In the genomic region with DNA sequence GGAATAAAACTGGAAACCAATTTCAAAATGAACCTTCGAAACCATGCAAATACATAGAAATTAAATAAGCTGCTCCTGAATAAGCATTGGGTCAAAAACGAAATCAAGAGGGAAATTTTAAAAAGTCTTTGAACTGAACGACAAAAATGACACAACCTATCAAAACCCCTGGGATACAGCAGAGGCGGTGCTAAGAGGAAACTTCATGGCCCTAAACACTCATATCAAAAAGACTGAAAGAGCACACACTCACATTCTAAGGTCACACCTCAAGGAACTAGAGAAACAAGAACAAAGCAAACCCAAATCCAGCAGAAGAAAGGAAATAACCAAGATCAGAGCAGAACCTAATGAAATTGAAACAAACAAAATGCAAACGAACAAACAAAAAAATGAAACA, we compare ENCODE assay signal across 25 cellular contexts.
A peak's percentile ranks its signal among the peaks of the same experiment; 100 is the strongest.
DNase-seq lines count a peak whose midpoint lies in the region; ATAC-seq and TF ChIP-seq lines count a peak whose summit lies in the region.
"Had no signal": no experiment of that assay in that cellular context is flagged by ENCODE, and none has a peak within 500 bp of the region (broad histone marks: within the 10 kb centered on the region; RNA-seq: fewer than 3 reads in every experiment).

No MANE protein-coding gene starts in this region.

- H3K36me3 Mint-ChIP-seq in T-helper 2 cell treated with Interferon-gamma antibody and Interleukin-4, amounts not matched to agents 5 μg/mL and 100 μg/mL, for 36 hours (ENCODE audit: low read depth), result peaks cover 3% of the 10 kb centered on the region
- H3K36me3 Mint-ChIP-seq: CD14-positive monocyte; CD4-positive, alpha-beta memory T cell; CD4-positive, CD25-positive, alpha-beta regulatory T cell; CD8-positive, alpha-beta memory T cell had no signal

- H3K27me3 Mint-ChIP-seq in T-helper 2 cell treated with Interferon-gamma antibody and Interleukin-4, amounts not matched to agents 5 μg/mL and 100 μg/mL, for 36 hours (ENCODE audit: low read depth), result no peaks in the 10 kb centered on the region

- H3K4me1 Mint-ChIP-seq in T-helper 2 cell treated with Interferon-gamma antibody and Interleukin-4, amounts not matched to agents 5 μg/mL and 100 μg/mL, for 36 hours (ENCODE audit: low read depth), result peaks cover 7% of the 10 kb centered on the region
- H3K4me1 Mint-ChIP-seq: CD14-positive monocyte; CD4-positive, alpha-beta memory T cell; CD4-positive, CD25-positive, alpha-beta regulatory T cell; CD8-positive, alpha-beta memory T cell had no signal

- TF ChIP-seq CTCF in GM12865 (IDR thresholded peaks at IDR 0.05; ENCODE audit: insufficient read depth, low read depth, low read length, missing control alignments) (no peak), upper lobe of right lung (IDR thresholded peaks at IDR 0.05) (no peak)

- intact Hi-C loops in upper lobe of right lung (cut with DNase I), result no loop called here

- ATAC-seq in GM18867 (IDR thresholded peaks at IDR 0.05; ENCODE audit: unreplicated experiment), result peak; percentile 60
- ATAC-seq in GM21619 (IDR thresholded peaks at IDR 0.05; ENCODE audit: unreplicated experiment), result peak; percentile 50
- ATAC-seq in upper lobe of right lung, result no peak

- H3K27ac ChIP-seq in upper lobe of right lung, result no peak overlapping the region
- H3K27ac ChIP-seq: BLaER1 had no signal

- H3K4me3 ChIP-seq in GM12865 (ENCODE audit: low read depth, low read length) (no peak overlapping the region), upper lobe of right lung (no peak overlapping the region)
- H3K4me3 ChIP-seq: BLaER1 had no signal

- DNase-seq in GM12865 (ENCODE audit: low read depth) (peak; percentile 13), NCI-H187 treated with DMSO at 0.1 percent for 48 hours (lab: John Stamatoyannopoulos, UW) (no peak), SK-N-DZ (ENCODE audit: low spot score) (no peak), upper lobe of right lung (no peak), GM19238 (ENCODE audit: insufficient read length, low spot score) (no peak)
- no peak for DNase-seq in T-helper 2 cell treated with Interferon-gamma antibody and Interleukin-4, amounts not matched to agents 5 μg/mL and 100 μg/mL, for 36 hours (ENCODE audit: low spot score)
- DNase-seq: 8988T; ACHN; BE2C; C1 segment of cervical spinal cord; CD4-positive, alpha-beta memory T cell; CD4-positive, CD25-positive, alpha-beta regulatory T cell; CD8-positive, alpha-beta memory T cell; COR-L47; DMS 273 treated with DMSO at 0.1 percent for 48 hours; DMS153; DMS53; DMS79; DND-41; EL; GDM1 had no signal

- H3K4me3 Mint-ChIP-seq in T-helper 2 cell treated with Interferon-gamma antibody and Interleukin-4, amounts not matched to agents 5 μg/mL and 100 μg/mL, for 36 hours, result peak overlapping the region; percentile 10
- H3K4me3 Mint-ChIP-seq: CD14-positive monocyte; CD4-positive, alpha-beta memory T cell; CD4-positive, CD25-positive, alpha-beta regulatory T cell; CD8-positive, alpha-beta memory T cell had no signal

- H3K27ac Mint-ChIP-seq in T-helper 2 cell treated with Interferon-gamma antibody and Interleukin-4, amounts not matched to agents 5 μg/mL and 100 μg/mL, for 36 hours, result peak overlapping the region; percentile 69
- H3K27ac Mint-ChIP-seq: CD14-positive monocyte; CD4-positive, alpha-beta memory T cell; CD4-positive, CD25-positive, alpha-beta regulatory T cell; CD8-positive, alpha-beta memory T cell had no signal

- no peaks in the 10 kb centered on the region for H3K36me3 ChIP-seq in upper lobe of right lung
- H3K36me3 ChIP-seq: BE2C, BLaER1 had no signal

- no peaks in the 10 kb centered on the region for H3K9me3 ChIP-seq in upper lobe of right lung
- H3K9me3 ChIP-seq: BE2C had no signal

- H3K27me3 ChIP-seq in upper lobe of right lung, result no peaks in the 10 kb centered on the region
- H3K27me3 ChIP-seq: BE2C, BLaER1 had no signal

- no peaks in the 10 kb centered on the region for H3K9me3 Mint-ChIP-seq in T-helper 2 cell treated with Interferon-gamma antibody and Interleukin-4, amounts not matched to agents 5 μg/mL and 100 μg/mL, for 36 hours

- no peaks in the 10 kb centered on the region for H3K4me1 ChIP-seq in upper lobe of right lung
- H3K4me1 ChIP-seq: BE2C, BLaER1 had no signal
